Comparison of ENCODE assay signal across 8 cellular contexts in the genomic region with DNA sequence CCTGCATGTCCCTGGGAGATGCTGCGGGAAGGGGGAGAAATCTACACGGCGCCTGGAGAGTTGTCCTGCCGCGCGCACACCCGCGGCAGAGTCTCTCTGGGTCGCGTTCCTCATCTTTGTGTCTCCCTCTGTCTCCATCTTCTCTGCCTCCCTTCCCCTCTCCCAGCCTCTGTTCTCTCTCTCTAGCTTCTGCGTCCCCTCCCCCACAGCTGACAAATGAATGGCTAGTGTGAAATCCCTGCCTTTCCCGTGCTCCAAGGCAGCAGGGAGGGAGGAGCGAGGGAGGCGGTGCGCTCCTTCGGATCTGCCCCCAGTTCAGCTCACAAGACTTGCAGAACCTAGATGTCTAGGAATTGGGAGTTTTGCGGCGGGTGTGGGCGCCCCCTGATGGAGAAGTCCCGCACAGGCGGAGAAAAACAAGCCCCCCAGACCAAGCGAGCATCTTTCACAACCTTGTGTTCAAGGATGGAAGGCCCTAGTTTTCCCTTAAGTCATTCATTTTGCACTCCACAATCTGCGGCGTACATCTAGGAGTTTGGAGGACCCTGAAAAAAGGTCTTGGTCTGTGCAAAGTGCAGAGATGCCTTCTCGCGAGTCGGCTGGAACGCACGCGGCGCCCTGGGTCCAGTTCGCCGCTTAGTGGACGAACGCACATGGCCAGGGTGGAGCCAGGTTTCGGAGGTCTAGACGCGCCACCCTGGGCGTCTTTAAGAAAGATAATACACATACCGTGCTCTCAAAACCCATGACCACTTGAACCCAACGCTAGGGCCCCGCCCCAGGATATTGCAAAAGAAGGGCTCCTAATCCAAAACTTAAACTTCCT. TPM values are rescaled to one million over a fixed set of nuclear protein-coding genes. Genes with fewer than 3 reads are reported as not detected.
DNase-seq lines count a peak whose midpoint lies in the region; ATAC-seq, FAIRE-seq and TF ChIP-seq lines count a peak whose summit lies in the region.

No MANE protein-coding gene starts in this region.

- intact Hi-C loops in K562 (cut with micrococcal nuclease) (loop anchor here (1.0 to 5.0 kb wide), 4 partner anchors 41 to 1161 kb away; no protein-coding TSS in a partner anchor), psoas muscle (cut with DNase I) (loop anchor here in 1 of 2 donors (5.0 kb wide), 1 partner anchor 1116 kb away; no protein-coding TSS in a partner anchor)

- CTCF ChIA-PET in K562 (lab: Yijun Ruan, JAX; ENCODE audit: low intra/inter-chr PET ratio) = no interaction called here

- H3K27me3 Mint-ChIP-seq in H9 (ENCODE audit: low read depth) = no peaks in the 10 kb centered on the region

- H3T11ph ChIP-seq in H9 (ENCODE audit: low read length) = no peak overlapping the region

- H3K4ac ChIP-seq in H9 (ENCODE audit: low read depth, low read length) = no peak overlapping the region

- H3K4me3 ChIP-seq in GM12865 (ENCODE audit: low read depth, low read length) (peak overlapping the region; percentile 83), K562 (peak overlapping the region; percentile 40), psoas muscle (peak overlapping the region; percentile 62)

- WGBS in H9 (ENCODE audit: extremely low coverage, insufficient read length, low lambda C conversion rate) = no CpG with 5 or more reads among the region's 42 CpGs
- 16% methylated on average over 34 of the region's 42 CpGs for WGBS in K562 (ENCODE audit: insufficient coverage, low coverage, missing lambda C conversion rate)
- WGBS in psoas muscle, 3 donors = 0 to 1% (median 0%) methylated on average over 42 of the region's 42 CpGs

- no peak overlapping the region for H2AFZ ChIP-seq in H9 (ENCODE audit: low read length)
- peak overlapping the region; percentile 98 for H2AFZ ChIP-seq in K562 (ENCODE audit: low read depth, low read length)

- peak overlapping the region; percentile 96 to 98 (median 96) for H3K27ac Mint-ChIP-seq in H9

- H4K91ac ChIP-seq in H9 (ENCODE audit: insufficient read length, low read depth, low read length) = no peak overlapping the region

- peak overlapping the region; percentile 55 for H3K4me2 ChIP-seq in H9 (ENCODE audit: insufficient read depth, insufficient read length, low read length)
- H3K4me2 ChIP-seq in K562 (ENCODE audit: insufficient read depth, low read length) = peak overlapping the region; percentile 84

- peak overlapping the region; percentile 48; the same call in 1 of the 2 replicates for H3K14ac ChIP-seq in H9 (ENCODE audit: insufficient read depth, low read length)

- H3K9me3 Mint-ChIP-seq in H9 = no peaks in the 10 kb centered on the region; a peak in 2 of 5 replicates

- peak; percentile 78 for TF ChIP-seq CTCF in GM12865 (IDR thresholded peaks at IDR 0.05; ENCODE audit: insufficient read depth, low read depth, low read length, missing control alignments)
- peak; percentile 97 for TF ChIP-seq CTCF in H9 (conservative IDR thresholded peaks at IDR 0.05)
- TF ChIP-seq CTCF in K562 (IDR thresholded peaks at IDR 0.05 in 2 of 3, conservative IDR thresholded peaks at IDR 0.05 in 1 of 3; ENCODE audit: insufficient read depth in 2 of 3, low read depth in 1 of 3, low read length in 3 of 3) = peak; percentile 73 to 87 (median 76)
- peak; percentile 58 for TF ChIP-seq CTCF in psoas muscle (IDR thresholded peaks at IDR 0.05)

- H3K9me3 ChIP-seq in H9 (ENCODE audit: control insufficient read depth, low read depth, low read length) (no peaks in the 10 kb centered on the region), K562 (replicated peaks; ENCODE audit: control insufficient read depth, insufficient read depth, low read depth, low read length) (no peaks in the 10 kb centered on the region), psoas muscle (no peaks in the 10 kb centered on the region)

- POLR2A ChIA-PET in K562 (lab: Yijun Ruan, JAX) = interaction anchor here (0.6 to 0.8 kb wide), 4 partner anchors 84 to 645 kb away, joined by 3 to 5 read pairs (median 3); no protein-coding TSS in a partner anchor

- no peak for TF ChIP-seq POLR2A in K562 (conservative IDR thresholded peaks at IDR 0.05)

- H2BK15ac ChIP-seq in H9 (ENCODE audit: low read depth, low read length) = no peak overlapping the region

- H2BK12ac ChIP-seq in H9 (ENCODE audit: insufficient read length, low read depth, low read length) = no peak overlapping the region

- H2BK5ac ChIP-seq in H9 (ENCODE audit: insufficient read length, low read length) = no peak overlapping the region

- TF ChIP-seq RAD21 in K562 (CRISPR knock-in tag; conservative IDR thresholded peaks at IDR 0.05 in 1 of 2, IDR thresholded peaks at IDR 0.05 in 1 of 2) = peak; percentile 71 to 78

- peak; percentile 83 for DNase-seq in GM12865 (ENCODE audit: low read depth)
- DNase-seq in H9 = peak; percentile 99
- DNase-seq in Kasumi-1 (lab: John Stamatoyannopoulos, UW) = peak; percentile 82 to 89
- peak; percentile 99 for DNase-seq in SK-MEL-5 (ENCODE audit: low read depth, low spot score)
- peak; percentile 64 to 77 (median 70) for DNase-seq in K562 (ENCODE audit: extremely low read depth in 1 of 4, low spot score in 3 of 4)
- peak; percentile 33 to 91 (median 79) for DNase-seq in hypothalamus (lab: John Stamatoyannopoulos, UW)
- peak; percentile 89 to 92 for DNase-seq in psoas muscle
- no peak for DNase-seq in effector CD4-positive, alpha-beta T cell

- no peak overlapping the region for H2BK120ac ChIP-seq in H9 (ENCODE audit: low read depth, low read length, poor library complexity, severe bottlenecking)

- peak; percentile 62 for FAIRE-seq in K562 (lab: Jason Lieb, UNC)

- ATAC-seq in K562 = peak; percentile 85
- ATAC-seq in psoas muscle = peak; percentile 66 to 80 (median 78)

- H3K4me3 Mint-ChIP-seq in H9 = peak overlapping the region; percentile 92 to 93

- H2BK20ac ChIP-seq in H9 (ENCODE audit: low read depth, low read length, poor library complexity, severe bottlenecking) = no peak overlapping the region

- peaks cover 5% of the 10 kb centered on the region; the same call in 1 of the 2 replicates for H3K4me1 ChIP-seq in H9 (ENCODE audit: insufficient read depth, low read length)
- H3K4me1 ChIP-seq in K562 (replicated peaks in 1 of 2; ENCODE audit: control insufficient read depth in 2 of 2, insufficient read depth in 2 of 2, low read length in 2 of 2) = peaks cover 5 to 36% of the 10 kb centered on the region in 2 experiments; a peak in 3 of 5 replicates
- H3K4me1 ChIP-seq in psoas muscle = peaks cover 4% of the 10 kb centered on the region

- no peak overlapping the region for H3K56ac ChIP-seq in H9 (ENCODE audit: insufficient read length, low read depth, low read length)

- no peak overlapping the region for H2AK5ac ChIP-seq in H9 (ENCODE audit: insufficient read length, low read length)

- TF ChIP-seq EP300 in K562 (IDR thresholded peaks at IDR 0.05; ENCODE audit: low read length) = no peak

- H3K23ac ChIP-seq in H9 (ENCODE audit: insufficient read length, low read depth, low read length) = no peak overlapping the region

- H4K20me1 ChIP-seq in H9 (ENCODE audit: control insufficient read depth, insufficient read depth, insufficient read length) = no peaks in the 10 kb centered on the region
- no peaks in the 10 kb centered on the region for H4K20me1 ChIP-seq in K562 (replicated peaks; ENCODE audit: control insufficient read depth, insufficient read depth, low read length)

- no peak overlapping the region for H4K5ac ChIP-seq in H9 (ENCODE audit: insufficient read length, low read depth, low read length)

- H3K79me2 ChIP-seq in H9 (ENCODE audit: insufficient read depth, low read length) (peaks cover 11% of the 10 kb centered on the region; the same call in 1 of the 2 replicates), K562 (ENCODE audit: control insufficient read depth, insufficient read depth, low read length) (no peaks in the 10 kb centered on the region)

- H3K18ac ChIP-seq in H9 (ENCODE audit: insufficient read length, low read depth, low read length) = no peak overlapping the region

- peaks cover 0 to 15% (median under 1%) of the 10 kb centered on the region in 3 experiments; a peak in 6 of 7 replicates for H3K36me3 Mint-ChIP-seq in H9 (ENCODE audit: insufficient read depth in 1 of 3, low read depth in 3 of 3)

- no peak overlapping the region for H4K8ac ChIP-seq in H9 (replicated peaks; ENCODE audit: insufficient read length, low read depth, low read length)

- in situ Hi-C loops in SK-MEL-5 (cut with HindIII; ENCODE audit: low pct_unique_long_range_greater_than_20kb, low sequenced_read_pairs) = no loop called here
- in situ Hi-C loops in K562 (cut with MboI) = loop anchor here (10.0 kb wide), 1 partner anchor 1119 kb away; no protein-coding TSS in a partner anchor

- H3K79me1 ChIP-seq in H9 (ENCODE audit: insufficient read depth, low read depth, low read length, poor library complexity, severe bottlenecking) = no peaks in the 10 kb centered on the region

- BruUV-seq in K562 (replicated peaks; lab: Mats Ljungman, UMichigan) = no TSS peak

- peak overlapping the region; percentile 94 for H3K9ac ChIP-seq in H9 (ENCODE audit: extremely low read depth, insufficient read length, low read length)
- H3K9ac ChIP-seq in K562 (ENCODE audit: insufficient read depth in 1 of 2, low read depth in 2 of 2, low read length in 2 of 2) = peak overlapping the region; percentile 24 to 71

- peak overlapping the region; percentile 6 for H3K27ac ChIP-seq in H9 (ENCODE audit: insufficient read length, low read depth, low read length)
- peak overlapping the region; percentile 53; the same call in 1 of the 3 replicates for H3K27ac ChIP-seq in K562 (ENCODE audit: extremely low read depth, low read depth, low read length)
- peak overlapping the region; percentile 48 for H3K27ac ChIP-seq in psoas muscle

- H3K36me3 ChIP-seq in K562 (ENCODE audit: control insufficient read depth, insufficient read depth, low read length) (no peaks in the 10 kb centered on the region), psoas muscle (ENCODE audit: insufficient read depth in 1 of 2, low read depth in 1 of 2) (no peaks in the 10 kb centered on the region)

- H3K27me3 ChIP-seq in H9 (ENCODE audit: insufficient read depth, low read length) = no peaks in the 10 kb centered on the region
- peaks cover 11 to 25% of the 10 kb centered on the region in 2 experiments; a peak in 4 of 5 replicates for H3K27me3 ChIP-seq in K562 (ENCODE audit: control insufficient read depth in 2 of 2, insufficient read depth in 2 of 2, low read length in 2 of 2)
- H3K27me3 ChIP-seq in psoas muscle (ENCODE audit: insufficient read depth in 3 of 3, low read length in 2 of 3) = peaks cover 0 to 84% (median 11%) of the 10 kb centered on the region in 3 donors

- peaks cover 36% of the 10 kb centered on the region for H3K23me2 ChIP-seq in H9 (ENCODE audit: insufficient read length, low read depth, low read length, poor library complexity, severe bottlenecking)

- H3K4me1 Mint-ChIP-seq in H9 = peaks cover 48 to 64% of the 10 kb centered on the region in 2 experiments

- no peaks in the 10 kb centered on the region for H3K9me1 ChIP-seq in K562 (ENCODE audit: control insufficient read depth, insufficient read depth, low read length)

RNA-seq across cellular contexts. Expression of a gene that starts 2.0 kb away (rescaled TPM):
- total RNA-seq in H9 (2021) (271 and 278 TPM in 2 replicates), K562 (2014; rRNA removed) (0.05 and 0.37 TPM in 2 replicates), K562 (2014; rRNA removed; fragmentation: Illumina TruSeq; extraction: Trizol) (0.06 and 0.07 TPM in 2 replicates), K562 (2015; rRNA removed; fragmentation: Illumina TruSeq; extraction: Trizol) (0.22 and 0.26 TPM in 2 replicates), K562 (2021) (0.29 and 0.33 TPM in 2 replicates), psoas muscle (10 to 100 TPM in 3 of 4 donors, 1 to 10 TPM in 1; 8.8 to 26.1 (median 15.5) TPM)
- total RNA-seq in SK-MEL-5 (2014; rRNA removed; shearing (Covaris generic)) = 90.3 and 109 TPM in 2 replicates
- polyA plus RNA-seq in SK-MEL-5 (2015; cell fraction: cytosol; rRNA removed) = 124 and 195 TPM in 2 replicates
- 103 and 108 TPM in 2 replicates for polyA plus RNA-seq in SK-MEL-5 (2015; cell fraction: nucleus; rRNA removed)
- total RNA-seq in K562 (2011; cell fraction: chromatin; rRNA removed; ENCODE audit: low replicate concordance) = 0.05 and 0.16 TPM in 2 replicates
- not detected in 2 replicates for total RNA-seq in K562 (2011; cell fraction: nucleolus; rRNA removed)
- 0.07 TPM in 1 of 2 replicates, not detected in the other for total RNA-seq in K562 (2011; cell fraction: nucleoplasm; rRNA removed)
- polyA plus RNA-seq in K562 (2011; rRNA removed) (0.03 and 0.12 TPM in 2 replicates), K562 (2014; fragmentation: Illumina TruSeq; extraction: Trizol) (0.12 and 0.29 TPM in 2 replicates), K562 (2014; fragmentation: Nextera tagmentation; extraction: Ambion mirVana) (under 1 TPM; 0.01 to 0.04 TPM), K562 (2014; rRNA removed) (0.01 and 0.40 TPM in 2 replicates), psoas muscle (1 to 10 TPM; 2.7 to 2.9 (median 2.8) TPM)
- polyA plus RNA-seq in K562 (2011; cell fraction: cytosol; rRNA removed) = 0.15 and 0.19 TPM in 2 replicates
- polyA plus RNA-seq in K562 (2011; cell fraction: nucleus; rRNA removed) = 0.04 and 0.17 TPM in 2 replicates
- polyA plus RNA-seq in K562 (2012) = 0.29 and 0.30 TPM in 2 replicates
- 0.46 and 0.60 TPM in 2 replicates for polyA minus RNA-seq in K562 (2011; rRNA and poly(A)+ RNA removed)
- not detected in 2 replicates for polyA minus RNA-seq in K562 (2011; cell fraction: cytosol; rRNA and poly(A)+ RNA removed)
- polyA minus RNA-seq in K562 (2011; cell fraction: nucleus; rRNA and poly(A)+ RNA removed) = 0.13 and 0.56 TPM in 2 replicates

Comparison
In these comparisons a context has a peak if more than half of its experiments do, and no peak if none do; other contexts are left out.
1. RNA of a gene that starts 2.0 kb away (total RNA-seq): 271 to 278 TPM in H9, 90.3 to 109 TPM in SK-MEL-5 and 8.8 to 26.1 TPM in psoas muscle; 0.05 to 0.37 TPM in K562; every median in the first group is over 4 times any median in the second.
2. Peak in every context shown above with its lines, with median percentiles within 50 percentile points of each other: H3K4me3 ChIP-seq, CTCF ChIP-seq and H3K27ac ChIP-seq.